ENCODE assay signal across 2 cellular contexts in the genomic region with DNA sequence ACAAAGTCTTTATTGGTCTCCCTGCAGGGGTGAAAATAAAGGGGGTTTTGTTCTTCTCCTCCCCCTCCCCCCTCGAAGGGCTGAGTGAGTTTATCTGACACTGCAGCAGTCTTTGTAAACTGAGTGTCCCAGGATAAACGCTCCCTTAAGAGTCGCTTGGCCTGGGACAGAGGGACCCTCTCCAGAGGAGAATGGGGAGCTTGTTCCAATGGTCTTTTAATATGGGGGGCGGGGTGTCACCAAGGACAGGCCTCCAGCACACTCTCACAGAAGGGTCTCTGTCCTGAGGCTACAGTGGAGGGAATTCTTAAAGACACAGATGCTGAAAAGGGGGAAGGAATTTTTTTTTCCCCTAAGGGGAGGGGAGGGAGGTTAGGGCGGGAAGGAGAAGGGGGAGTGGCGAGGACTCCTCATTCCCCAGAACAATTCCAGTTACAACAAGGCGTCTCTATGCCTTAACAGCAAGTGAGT.
TF ChIP-seq lines count a peak whose summit lies in the region.

No MANE protein-coding gene starts in this region.

TF ChIP-seq in HepG2, 621 proteins besides CTCF, POLR2A, EP300 and RAD21 (continues in another document):
- TF ChIP-seq RBAK (CRISPR knock-in tag; IDR thresholded peaks at IDR 0.05) (no peak), BRD4 (CRISPR knock-in tag; IDR thresholded peaks at IDR 0.05) (no peak), ZSCAN21 (CRISPR knock-in tag; IDR thresholded peaks at IDR 0.05; ENCODE audit: borderline replicate concordance) (0 out of 2 replicates have a peak, but pooled peaks have one; percentile 27), BCL6 (CRISPR knock-in tag; IDR thresholded peaks at IDR 0.05) (peak; percentile 11; the same call in 1 of the 2 replicates), ZC3H4 (CRISPR knock-in tag; IDR thresholded peaks at IDR 0.05; ENCODE audit: borderline replicate concordance) (no peak), SAP130 (CRISPR knock-in tag; IDR thresholded peaks at IDR 0.05; ENCODE audit: low read depth) (0 out of 2 replicates have a peak, but pooled peaks have one; percentile 5), YEATS2 (CRISPR knock-in tag; IDR thresholded peaks at IDR 0.05; ENCODE audit: borderline replicate concordance) (peak; percentile 42; the same call in 1 of the 2 replicates), NCOA2 (CRISPR knock-in tag; IDR thresholded peaks at IDR 0.05) (peak; percentile 44; the same call in 1 of the 2 replicates), LCORL (IDR thresholded peaks at IDR 0.05) (no peak), LCORL (CRISPR knock-in tag; IDR thresholded peaks at IDR 0.05) (0 out of 2 replicates have a peak, but pooled peaks have one; percentile 9), SOX13 (IDR thresholded peaks at IDR 0.05) (no peak), SOX13 (CRISPR knock-in tag; conservative IDR thresholded peaks at IDR 0.05 in 1 of 2, IDR thresholded peaks at IDR 0.05 in 1 of 2) (peak in 1 of 2 experiments; percentile 32; a peak in 1 of 4 replicates), ZNF788 (CRISPR knock-in tag; IDR thresholded peaks at IDR 0.05; ENCODE audit: borderline replicate concordance) (no peak), FOXP1 (IDR thresholded peaks at IDR 0.05) (no peak), FOXP1 (CRISPR knock-in tag; IDR thresholded peaks at IDR 0.05) (0 out of 2 replicates have a peak, but pooled peaks have one; percentile 10), TAF1 (CRISPR knock-in tag; IDR thresholded peaks at IDR 0.05) (no peak)
- TF ChIP-seq, protein P1, sequence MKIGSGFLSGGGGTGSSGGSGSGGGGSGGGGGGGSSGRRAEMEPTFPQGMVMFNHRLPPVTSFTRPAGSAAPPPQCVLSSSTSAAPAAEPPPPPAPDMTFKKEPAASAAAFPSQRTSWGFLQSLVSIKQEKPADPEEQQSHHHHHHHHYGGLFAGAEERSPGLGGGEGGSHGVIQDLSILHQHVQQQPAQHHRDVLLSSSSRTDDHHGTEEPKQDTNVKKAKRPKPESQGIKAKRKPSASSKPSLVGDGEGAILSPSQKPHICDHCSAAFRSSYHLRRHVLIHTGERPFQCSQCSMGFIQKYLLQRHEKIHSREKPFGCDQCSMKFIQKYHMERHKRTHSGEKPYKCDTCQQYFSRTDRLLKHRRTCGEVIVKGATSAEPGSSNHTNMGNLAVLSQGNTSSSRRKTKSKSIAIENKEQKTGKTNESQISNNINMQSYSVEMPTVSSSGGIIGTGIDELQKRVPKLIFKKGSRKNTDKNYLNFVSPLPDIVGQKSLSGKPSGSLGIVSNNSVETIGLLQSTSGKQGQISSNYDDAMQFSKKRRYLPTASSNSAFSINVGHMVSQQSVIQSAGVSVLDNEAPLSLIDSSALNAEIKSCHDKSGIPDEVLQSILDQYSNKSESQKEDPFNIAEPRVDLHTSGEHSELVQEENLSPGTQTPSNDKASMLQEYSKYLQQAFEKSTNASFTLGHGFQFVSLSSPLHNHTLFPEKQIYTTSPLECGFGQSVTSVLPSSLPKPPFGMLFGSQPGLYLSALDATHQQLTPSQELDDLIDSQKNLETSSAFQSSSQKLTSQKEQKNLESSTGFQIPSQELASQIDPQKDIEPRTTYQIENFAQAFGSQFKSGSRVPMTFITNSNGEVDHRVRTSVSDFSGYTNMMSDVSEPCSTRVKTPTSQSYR (CRISPR knock-in tag; IDR thresholded peaks at IDR 0.05; ENCODE audit: borderline replicate concordance), result peak; percentile 83; the same call in 1 of the 2 replicates
- TF ChIP-seq, protein P2, sequence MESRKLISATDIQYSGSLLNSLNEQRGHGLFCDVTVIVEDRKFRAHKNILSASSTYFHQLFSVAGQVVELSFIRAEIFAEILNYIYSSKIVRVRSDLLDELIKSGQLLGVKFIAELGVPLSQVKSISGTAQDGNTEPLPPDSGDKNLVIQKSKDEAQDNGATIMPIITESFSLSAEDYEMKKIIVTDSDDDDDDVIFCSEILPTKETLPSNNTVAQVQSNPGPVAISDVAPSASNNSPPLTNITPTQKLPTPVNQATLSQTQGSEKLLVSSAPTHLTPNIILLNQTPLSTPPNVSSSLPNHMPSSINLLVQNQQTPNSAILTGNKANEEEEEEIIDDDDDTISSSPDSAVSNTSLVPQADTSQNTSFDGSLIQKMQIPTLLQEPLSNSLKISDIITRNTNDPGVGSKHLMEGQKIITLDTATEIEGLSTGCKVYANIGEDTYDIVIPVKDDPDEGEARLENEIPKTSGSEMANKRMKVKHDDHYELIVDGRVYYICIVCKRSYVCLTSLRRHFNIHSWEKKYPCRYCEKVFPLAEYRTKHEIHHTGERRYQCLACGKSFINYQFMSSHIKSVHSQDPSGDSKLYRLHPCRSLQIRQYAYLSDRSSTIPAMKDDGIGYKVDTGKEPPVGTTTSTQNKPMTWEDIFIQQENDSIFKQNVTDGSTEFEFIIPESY (CRISPR knock-in tag; IDR thresholded peaks at IDR 0.05), result no peak
- TF ChIP-seq, protein P3, sequence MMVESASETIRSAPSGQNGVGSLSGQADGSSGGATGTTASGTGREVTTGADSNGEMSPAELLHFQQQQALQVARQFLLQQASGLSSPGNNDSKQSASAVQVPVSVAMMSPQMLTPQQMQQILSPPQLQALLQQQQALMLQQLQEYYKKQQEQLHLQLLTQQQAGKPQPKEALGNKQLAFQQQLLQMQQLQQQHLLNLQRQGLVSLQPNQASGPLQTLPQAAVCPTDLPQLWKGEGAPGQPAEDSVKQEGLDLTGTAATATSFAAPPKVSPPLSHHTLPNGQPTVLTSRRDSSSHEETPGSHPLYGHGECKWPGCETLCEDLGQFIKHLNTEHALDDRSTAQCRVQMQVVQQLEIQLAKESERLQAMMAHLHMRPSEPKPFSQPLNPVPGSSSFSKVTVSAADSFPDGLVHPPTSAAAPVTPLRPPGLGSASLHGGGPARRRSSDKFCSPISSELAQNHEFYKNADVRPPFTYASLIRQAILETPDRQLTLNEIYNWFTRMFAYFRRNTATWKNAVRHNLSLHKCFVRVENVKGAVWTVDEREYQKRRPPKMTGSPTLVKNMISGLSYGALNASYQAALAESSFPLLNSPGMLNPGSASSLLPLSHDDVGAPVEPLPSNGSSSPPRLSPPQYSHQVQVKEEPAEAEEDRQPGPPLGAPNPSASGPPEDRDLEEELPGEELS (CRISPR knock-in tag; IDR thresholded peaks at IDR 0.05), result no peak
- TF ChIP-seq, protein P4, sequence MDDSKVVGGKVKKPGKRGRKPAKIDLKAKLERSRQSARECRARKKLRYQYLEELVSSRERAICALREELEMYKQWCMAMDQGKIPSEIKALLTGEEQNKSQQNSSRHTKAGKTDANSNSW (CRISPR knock-in tag; IDR thresholded peaks at IDR 0.05; ENCODE audit: borderline replicate concordance), result no peak
- TF ChIP-seq, protein P5, sequence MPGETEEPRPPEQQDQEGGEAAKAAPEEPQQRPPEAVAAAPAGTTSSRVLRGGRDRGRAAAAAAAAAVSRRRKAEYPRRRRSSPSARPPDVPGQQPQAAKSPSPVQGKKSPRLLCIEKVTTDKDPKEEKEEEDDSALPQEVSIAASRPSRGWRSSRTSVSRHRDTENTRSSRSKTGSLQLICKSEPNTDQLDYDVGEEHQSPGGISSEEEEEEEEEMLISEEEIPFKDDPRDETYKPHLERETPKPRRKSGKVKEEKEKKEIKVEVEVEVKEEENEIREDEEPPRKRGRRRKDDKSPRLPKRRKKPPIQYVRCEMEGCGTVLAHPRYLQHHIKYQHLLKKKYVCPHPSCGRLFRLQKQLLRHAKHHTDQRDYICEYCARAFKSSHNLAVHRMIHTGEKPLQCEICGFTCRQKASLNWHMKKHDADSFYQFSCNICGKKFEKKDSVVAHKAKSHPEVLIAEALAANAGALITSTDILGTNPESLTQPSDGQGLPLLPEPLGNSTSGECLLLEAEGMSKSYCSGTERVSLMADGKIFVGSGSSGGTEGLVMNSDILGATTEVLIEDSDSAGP (CRISPR knock-in tag; IDR thresholded peaks at IDR 0.05; ENCODE audit: borderline replicate concordance), result peak; percentile 48; the same call in 1 of the 2 replicates

TF ChIP-seq in H1, 55 proteins besides CTCF, POLR2A, EP300 and RAD21:
- peak; percentile 27; the same call in 1 of the 2 replicates for TF ChIP-seq KDM1A (IDR thresholded peaks at IDR 0.05; ENCODE audit: borderline replicate concordance, low read length)
- TF ChIP-seq, protein P6, sequence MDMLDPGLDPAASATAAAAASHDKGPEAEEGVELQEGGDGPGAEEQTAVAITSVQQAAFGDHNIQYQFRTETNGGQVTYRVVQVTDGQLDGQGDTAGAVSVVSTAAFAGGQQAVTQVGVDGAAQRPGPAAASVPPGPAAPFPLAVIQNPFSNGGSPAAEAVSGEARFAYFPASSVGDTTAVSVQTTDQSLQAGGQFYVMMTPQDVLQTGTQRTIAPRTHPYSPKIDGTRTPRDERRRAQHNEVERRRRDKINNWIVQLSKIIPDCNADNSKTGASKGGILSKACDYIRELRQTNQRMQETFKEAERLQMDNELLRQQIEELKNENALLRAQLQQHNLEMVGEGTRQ (IDR thresholded peaks at IDR 0.05; ENCODE audit: low read length), result no peak
- TF ChIP-seq TBP (IDR thresholded peaks at IDR 0.05; ENCODE audit: low read depth, low read length), result no peak
- 0 out of 2 replicates have a peak, but pooled peaks have one; percentile 9 for TF ChIP-seq TEAD4 (IDR thresholded peaks at IDR 0.05; ENCODE audit: low read depth, low read length)
- TF ChIP-seq ASH2L (IDR thresholded peaks at IDR 0.05; ENCODE audit: low read length), result peak; percentile 57
